Comparison of ENCODE assay signal across 8 cellular contexts in the genomic region with DNA sequence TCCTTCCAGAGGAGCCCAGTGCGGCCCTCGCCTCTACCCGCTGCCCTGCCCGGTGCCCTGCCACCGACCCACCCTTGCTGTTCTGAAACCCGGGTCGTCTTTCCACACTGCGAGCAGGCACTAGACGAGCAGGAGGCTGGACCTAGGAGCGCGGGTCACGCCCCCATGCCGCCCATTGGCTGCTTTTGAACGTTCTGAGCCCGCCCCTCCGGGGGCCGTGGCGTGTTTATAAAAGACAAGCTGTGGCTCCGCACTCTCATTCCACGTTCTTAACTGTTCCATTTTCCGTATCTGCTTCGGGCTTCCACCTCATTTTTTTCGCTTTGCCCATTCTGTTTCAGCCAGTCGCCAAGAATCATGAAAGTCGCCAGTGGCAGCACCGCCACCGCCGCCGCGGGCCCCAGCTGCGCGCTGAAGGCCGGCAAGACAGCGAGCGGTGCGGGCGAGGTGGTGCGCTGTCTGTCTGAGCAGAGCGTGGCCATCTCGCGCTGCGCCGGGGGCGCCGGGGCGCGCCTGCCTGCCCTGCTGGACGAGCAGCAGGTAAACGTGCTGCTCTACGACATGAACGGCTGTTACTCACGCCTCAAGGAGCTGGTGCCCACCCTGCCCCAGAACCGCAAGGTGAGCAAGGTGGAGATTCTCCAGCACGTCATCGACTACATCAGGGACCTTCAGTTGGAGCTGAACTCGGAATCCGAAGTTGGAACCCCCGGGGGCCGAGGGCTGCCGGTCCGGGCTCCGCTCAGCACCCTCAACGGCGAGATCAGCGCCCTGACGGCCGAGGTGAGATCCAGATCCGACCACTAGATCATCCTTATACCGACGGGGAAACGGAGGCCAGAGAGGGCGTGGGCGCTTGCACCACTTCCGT. TPM values are rescaled to one million over a fixed set of nuclear protein-coding genes. Genes with fewer than 3 reads are reported as not detected.
DNase-seq lines count a peak whose midpoint lies in the region; ATAC-seq and FAIRE-seq lines count a peak whose summit lies in the region.

A gene with protein sequence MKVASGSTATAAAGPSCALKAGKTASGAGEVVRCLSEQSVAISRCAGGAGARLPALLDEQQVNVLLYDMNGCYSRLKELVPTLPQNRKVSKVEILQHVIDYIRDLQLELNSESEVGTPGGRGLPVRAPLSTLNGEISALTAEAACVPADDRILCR (plus strand): TSS at position 259 of the 871 bp plus-strand sequence. CDS start 99 bp downstream, at position 358.

- DNase-seq in COLO668 (lab: John Stamatoyannopoulos, UW; ENCODE audit: unreplicated experiment), result peak; percentile 95
- DNase-seq in HTR-8/SVneo (ENCODE audit: insufficient read length, low spot score), result peak; percentile 96
- DNase-seq in NOMO-1 (lab: John Stamatoyannopoulos, UW; ENCODE audit: unreplicated experiment in 2 of 2), result peak; percentile 94
- peak; percentile 80 to 83 for DNase-seq in activated CD8-positive, alpha-beta memory T cell treated with anti-CD3 and anti-CD28 coated beads for 4 hours (ENCODE audit: low read depth in 2 of 2)
- DNase-seq in effector CD8-positive, alpha-beta T cell (lab: John Stamatoyannopoulos, UW), result peak; percentile 83
- DNase-seq in lung microvascular endothelial cell (ENCODE audit: low read depth in 2 of 2), result peak; percentile 97 to 99
- peak; percentile 71 to 88 (median 81) for DNase-seq in stimulated activated CD4-positive, alpha-beta T cell treated with anti-CD3 and anti-CD28 coated beads, TNF-alpha, amount 100 ng/mL, for 24 hours (ENCODE audit: low read depth in 3 of 3)

- no peak for FAIRE-seq in HTR-8/SVneo (lab: Jason Lieb, UNC)

- peak; percentile 79 for ATAC-seq in GM21381 (IDR thresholded peaks at IDR 0.05; ENCODE audit: unreplicated experiment)

RNA-seq across cellular contexts. Expression of the gene that starts here (rescaled TPM):
- total RNA-seq in lung microvascular endothelial cell, result 478 and 838 TPM in 2 replicates

Comparison
In these comparisons a context has a peak if more than half of its experiments do, and no peak if none do; other contexts are left out.
1. Peak in every context shown above with its lines: DNase-seq and ATAC-seq.